Comparison of ENCODE assay signal across 1 cellular context in the genomic region with DNA sequence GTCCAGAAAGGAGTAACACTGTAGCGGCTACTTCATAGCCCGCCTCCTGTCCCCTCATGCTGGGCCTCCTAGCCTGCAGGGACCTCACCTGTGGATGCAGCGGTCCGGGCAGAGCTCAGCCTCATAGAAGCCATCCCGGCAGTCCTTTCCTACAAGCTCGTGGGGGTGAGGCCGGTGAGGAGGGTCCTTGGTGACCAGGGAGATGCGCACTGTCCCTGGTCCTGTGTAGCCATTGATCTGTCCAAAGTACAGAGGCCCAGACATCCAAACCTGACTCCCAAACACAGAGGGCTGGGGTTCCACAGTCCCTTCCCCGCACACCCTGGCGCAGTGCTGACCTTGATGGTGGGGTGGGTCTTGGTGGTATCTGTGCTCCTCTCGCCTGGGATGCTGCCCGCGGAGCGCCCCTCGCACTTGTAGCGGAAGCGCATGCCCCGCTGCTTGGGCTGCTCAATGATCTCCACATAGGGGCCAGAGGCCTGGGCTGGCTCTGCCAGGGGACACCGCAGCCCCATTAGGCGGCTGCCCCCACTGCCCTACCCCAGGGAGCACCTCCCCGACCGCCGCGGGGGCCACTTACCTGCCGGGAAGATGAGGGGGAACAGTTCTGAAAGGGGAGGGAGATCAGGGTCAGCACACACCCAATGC.
TF ChIP-seq lines count a peak whose summit lies in the region.

No MANE protein-coding gene starts in this region.

TF ChIP-seq in SK-N-SH treated with all-trans-retinoic acid at 6 μM for 48 hours, 23 proteins besides CTCF, POLR2A, EP300 and RAD21 (continued from another document):
- TF ChIP-seq, protein P1, sequence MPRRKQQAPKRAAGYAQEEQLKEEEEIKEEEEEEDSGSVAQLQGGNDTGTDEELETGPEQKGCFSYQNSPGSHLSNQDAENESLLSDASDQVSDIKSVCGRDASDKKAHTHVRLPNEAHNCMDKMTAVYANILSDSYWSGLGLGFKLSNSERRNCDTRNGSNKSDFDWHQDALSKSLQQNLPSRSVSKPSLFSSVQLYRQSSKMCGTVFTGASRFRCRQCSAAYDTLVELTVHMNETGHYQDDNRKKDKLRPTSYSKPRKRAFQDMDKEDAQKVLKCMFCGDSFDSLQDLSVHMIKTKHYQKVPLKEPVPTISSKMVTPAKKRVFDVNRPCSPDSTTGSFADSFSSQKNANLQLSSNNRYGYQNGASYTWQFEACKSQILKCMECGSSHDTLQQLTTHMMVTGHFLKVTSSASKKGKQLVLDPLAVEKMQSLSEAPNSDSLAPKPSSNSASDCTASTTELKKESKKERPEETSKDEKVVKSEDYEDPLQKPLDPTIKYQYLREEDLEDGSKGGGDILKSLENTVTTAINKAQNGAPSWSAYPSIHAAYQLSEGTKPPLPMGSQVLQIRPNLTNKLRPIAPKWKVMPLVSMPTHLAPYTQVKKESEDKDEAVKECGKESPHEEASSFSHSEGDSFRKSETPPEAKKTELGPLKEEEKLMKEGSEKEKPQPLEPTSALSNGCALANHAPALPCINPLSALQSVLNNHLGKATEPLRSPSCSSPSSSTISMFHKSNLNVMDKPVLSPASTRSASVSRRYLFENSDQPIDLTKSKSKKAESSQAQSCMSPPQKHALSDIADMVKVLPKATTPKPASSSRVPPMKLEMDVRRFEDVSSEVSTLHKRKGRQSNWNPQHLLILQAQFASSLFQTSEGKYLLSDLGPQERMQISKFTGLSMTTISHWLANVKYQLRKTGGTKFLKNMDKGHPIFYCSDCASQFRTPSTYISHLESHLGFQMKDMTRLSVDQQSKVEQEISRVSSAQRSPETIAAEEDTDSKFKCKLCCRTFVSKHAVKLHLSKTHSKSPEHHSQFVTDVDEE (CRISPR knock-in tag; IDR thresholded peaks at IDR 0.05): no peak
- TF ChIP-seq, protein P2, sequence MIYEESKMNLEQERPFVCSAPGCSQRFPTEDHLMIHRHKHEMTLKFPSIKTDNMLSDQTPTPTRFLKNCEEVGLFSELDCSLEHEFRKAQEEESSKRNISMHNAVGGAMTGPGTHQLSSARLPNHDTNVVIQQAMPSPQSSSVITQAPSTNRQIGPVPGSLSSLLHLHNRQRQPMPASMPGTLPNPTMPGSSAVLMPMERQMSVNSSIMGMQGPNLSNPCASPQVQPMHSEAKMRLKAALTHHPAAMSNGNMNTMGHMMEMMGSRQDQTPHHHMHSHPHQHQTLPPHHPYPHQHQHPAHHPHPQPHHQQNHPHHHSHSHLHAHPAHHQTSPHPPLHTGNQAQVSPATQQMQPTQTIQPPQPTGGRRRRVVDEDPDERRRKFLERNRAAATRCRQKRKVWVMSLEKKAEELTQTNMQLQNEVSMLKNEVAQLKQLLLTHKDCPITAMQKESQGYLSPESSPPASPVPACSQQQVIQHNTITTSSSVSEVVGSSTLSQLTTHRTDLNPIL (CRISPR knock-in tag; IDR thresholded peaks at IDR 0.05; ENCODE audit: low read depth): no peak
- TF ChIP-seq ZNF8 (CRISPR knock-in tag; IDR thresholded peaks at IDR 0.05): no peak
